ENCODE assay signal across 8 cellular contexts in genomic region chr15:65792130-65792987, GRCh38. TPM values are rescaled to one million over a fixed set of nuclear protein-coding genes. Genes with fewer than 3 reads are reported as not detected.
DNase-seq lines count a peak whose midpoint lies in the region; ATAC-seq and TF ChIP-seq lines count a peak whose summit lies in the region.

Gene DENND4A, minus strand, starts transcription at chr15:65792293. Its CDS starts 35,843 bp downstream, at chr15:65756450.

- H3K27me3 ChIP-seq in H7 (ENCODE audit: control insufficient read depth, insufficient read depth, low read length) = 0 out of 2 replicates have a peak, but pooled peaks cover 2% of the 10 kb centered on the region

- H3K36me3 Mint-ChIP-seq in nephron progenitor cell (ENCODE audit: low read depth) = no peaks in the 10 kb centered on the region

- DNase-seq in ELF-1 (ENCODE audit: low read depth, low spot score) (peak; percentile 98), H7 (peak; percentile 93), M059J (ENCODE audit: low read depth) (peak; percentile 96), SHP77 (lab: John Stamatoyannopoulos, UW) (peak; percentile 99), fibroblast of the aortic adventitia (ENCODE audit: low read depth) (peak; percentile 97), nephron progenitor cell (peak; percentile 97)
- DNase-seq in activated effector memory CD4-positive, alpha-beta T cell treated with anti-CD3 and anti-CD28 coated beads, Interleukin-2, amount 50 U/mL, for 16 hours = peak; percentile 99
- DNase-seq in stimulated activated naive CD8-positive, alpha-beta T cell treated with anti-CD3 and anti-CD28 coated beads, Interleukin-15, amount 100 ng/mL, for 72 hours = peak; percentile 99 to 100

- peak within 1 kb of the TSS; percentile 97 for H3K27ac Mint-ChIP-seq in nephron progenitor cell
- peak within 1 kb of the TSS; percentile 99 for H3K27ac Mint-ChIP-seq in stimulated activated naive CD8-positive, alpha-beta T cell treated with anti-CD3 and anti-CD28 coated beads, Interleukin-15, amount 100 ng/mL, for 72 hours

- peak within 1 kb of the TSS; percentile 96 for H3K4me3 Mint-ChIP-seq in nephron progenitor cell
- H3K4me3 Mint-ChIP-seq in stimulated activated naive CD8-positive, alpha-beta T cell treated with anti-CD3 and anti-CD28 coated beads, Interleukin-15, amount 100 ng/mL, for 72 hours = peak within 1 kb of the TSS; percentile 78 to 89

- H3K4me1 Mint-ChIP-seq in nephron progenitor cell = peaks cover 42% of the 10 kb centered on the region
- peaks cover 70% of the 10 kb centered on the region for H3K4me1 Mint-ChIP-seq in stimulated activated naive CD8-positive, alpha-beta T cell treated with anti-CD3 and anti-CD28 coated beads, Interleukin-15, amount 100 ng/mL, for 72 hours

- peaks cover 10% of the 10 kb centered on the region for H3K27me3 Mint-ChIP-seq in nephron progenitor cell (ENCODE audit: low read depth, poor library complexity)
- H3K27me3 Mint-ChIP-seq in stimulated activated naive CD8-positive, alpha-beta T cell treated with anti-CD3 and anti-CD28 coated beads, Interleukin-15, amount 100 ng/mL, for 72 hours = no peaks in the 10 kb centered on the region

- peak within 1 kb of the TSS; percentile 87 for H3K4me3 ChIP-seq in H7 (ENCODE audit: insufficient read depth, low read depth, low read length)
- peak within 1 kb of the TSS; percentile 73 for H3K4me3 ChIP-seq in fibroblast of the aortic adventitia (ENCODE audit: low read depth, low read length)

- TF ChIP-seq CTCF in fibroblast of the aortic adventitia (IDR thresholded peaks at IDR 0.05; ENCODE audit: insufficient read depth, low read length) = no peak
- no peak for TF ChIP-seq CTCF in nephron progenitor cell (IDR thresholded peaks at IDR 0.05)

- no peaks in the 10 kb centered on the region for H3K36me3 ChIP-seq in H7 (replicated peaks; ENCODE audit: control insufficient read depth, insufficient read depth, low read length)

- peak; percentile 90 for ATAC-seq in stimulated activated naive CD8-positive, alpha-beta T cell treated with anti-CD3 and anti-CD28 coated beads, Interleukin-15, amount 100 ng/mL, for 72 hours

- H3K9me3 Mint-ChIP-seq in nephron progenitor cell = no peaks in the 10 kb centered on the region
- no peaks in the 10 kb centered on the region for H3K9me3 Mint-ChIP-seq in stimulated activated naive CD8-positive, alpha-beta T cell treated with anti-CD3 and anti-CD28 coated beads, Interleukin-15, amount 100 ng/mL, for 72 hours

RNA-seq across cellular contexts. Expression of gene DENND4A, which starts in this region (rescaled TPM):
- total RNA-seq in H7 (2014; rRNA removed; shearing (Covaris generic)) = 2.9 and 4.4 TPM in 2 replicates
- 9.6 and 13.9 TPM in 2 replicates for total RNA-seq in M059J (2014; rRNA removed; shearing (Covaris generic))
- total RNA-seq in fibroblast of the aortic adventitia (ENCODE audit: low replicate concordance) = 18.6 and 30.3 TPM in 2 replicates

Comparison
In these comparisons a context has a peak if more than half of its experiments do, and no peak if none do; other contexts are left out.
1. Peak in every context shown above with its lines: DNase-seq, ATAC-seq and H3K4me3 ChIP-seq.